ENCODE assay signal across 8 cellular contexts in genomic region chr3:157499342-157499963, GRCh38. TPM values are rescaled to one million over a fixed set of nuclear protein-coding genes. Genes with fewer than 3 reads are reported as not detected.
DNase-seq lines count a peak whose midpoint lies in the region; ATAC-seq and TF ChIP-seq lines count a peak whose summit lies in the region.

No MANE protein-coding gene starts in this region.

- POLR2A ChIA-PET in HEK293 (lab: Yijun Ruan, JAX) = interaction anchor here (0.9 to 1.2 kb wide), 3 partner anchors 62 to 339 kb away, joined by 3 to 4 read pairs (median 3); partner anchors contain the start of gene CCNL1

- H3K4me1 Mint-ChIP-seq in activated naive CD8-positive, alpha-beta T cell treated with anti-CD3 and anti-CD28 coated beads for 36 hours = peaks cover 4% of the 10 kb centered on the region

- no peak overlapping the region for H3K27ac Mint-ChIP-seq in activated naive CD8-positive, alpha-beta T cell treated with anti-CD3 and anti-CD28 coated beads for 36 hours

- H3K79me2 ChIP-seq in hepatocyte = no peaks in the 10 kb centered on the region

- H3K27me3 ChIP-seq in hepatocyte = no peaks in the 10 kb centered on the region

- no peaks in the 10 kb centered on the region for H3K9me3 Mint-ChIP-seq in activated naive CD8-positive, alpha-beta T cell treated with anti-CD3 and anti-CD28 coated beads for 36 hours

- no peaks in the 10 kb centered on the region for H4K20me1 ChIP-seq in hepatocyte (ENCODE audit: insufficient read depth, poor library complexity, severe bottlenecking)

- no peaks in the 10 kb centered on the region for H3K36me3 Mint-ChIP-seq in activated naive CD8-positive, alpha-beta T cell treated with anti-CD3 and anti-CD28 coated beads for 36 hours

- TF ChIP-seq CTCF in HEK293 (tag by site-specific recombination; IDR thresholded peaks at IDR 0.05) (no peak), hepatocyte (IDR thresholded peaks at IDR 0.05; ENCODE audit: poor library complexity) (no peak)

- 1% methylated on average over 24 of the region's 24 CpGs for WGBS in hepatocyte (ENCODE audit: low lambda C conversion rate, missing lambda C conversion rate)

- no peak for DNase-seq in activated naive CD8-positive, alpha-beta T cell treated with anti-CD3 and anti-CD28 coated beads for 36 hours
- DNase-seq in hepatocyte (ENCODE audit: low spot score) = peak; percentile 82
- DNase-seq in skeletal muscle cell (ENCODE audit: low read depth) = no peak
- DNase-seq in stimulated activated CD4-positive, alpha-beta T cell treated with anti-CD3 and anti-CD28 coated beads, Interleukin-12 subunit alpha, Interleukin-12 subunit beta, amount 100 ng/mL, for 4 hours = no peak
- no peak for DNase-seq in activated CD4-positive, alpha-beta T cell treated with anti-CD3 and anti-CD28 coated beads, Interleukin-2, amount 50 U/mL, for 4 hours

- H3K4me2 ChIP-seq in hepatocyte = peak overlapping the region; percentile 78

- H3K36me3 ChIP-seq in HEK293 (ENCODE audit: control insufficient read depth in 2 of 2, insufficient read depth in 1 of 2, low read length in 2 of 2) (no peaks in the 10 kb centered on the region), hepatocyte (replicated peaks; ENCODE audit: insufficient read depth, low read depth) (no peaks in the 10 kb centered on the region)

- no peaks in the 10 kb centered on the region for H3K9me2 ChIP-seq in hepatocyte (replicated peaks; ENCODE audit: insufficient read depth)

- peak overlapping the region; percentile 18 for H3K4me3 ChIP-seq in HEK293 (ENCODE audit: low read depth, low read length)
- peak overlapping the region; percentile 22 for H3K4me3 ChIP-seq in hepatocyte
- H3K4me3 ChIP-seq in skeletal muscle cell (ENCODE audit: low read depth, low read length) = peak overlapping the region; percentile 26

- peak overlapping the region; percentile 64 for H2AFZ ChIP-seq in hepatocyte

- H3K9me3 ChIP-seq in HEK293 (ENCODE audit: control insufficient read depth, insufficient read depth, low read depth, low read length) (no peaks in the 10 kb centered on the region), hepatocyte (ENCODE audit: low read depth) (no peaks in the 10 kb centered on the region)

- CTCF ChIA-PET in HEK293 (lab: Yijun Ruan, JAX) = interaction anchor here (0.8 to 2.1 kb wide), 4 partner anchors 73 to 295 kb away, joined by 3 to 6 read pairs (median 4); no protein-coding TSS in a partner anchor

- H3K27me3 Mint-ChIP-seq in activated naive CD8-positive, alpha-beta T cell treated with anti-CD3 and anti-CD28 coated beads for 36 hours = peaks cover 42% of the 10 kb centered on the region

- H3K4me3 Mint-ChIP-seq in activated naive CD8-positive, alpha-beta T cell treated with anti-CD3 and anti-CD28 coated beads for 36 hours = peak overlapping the region; percentile 33

- H3K4me1 ChIP-seq in HEK293 (ENCODE audit: control insufficient read depth, insufficient read depth, low read length) = no peaks in the 10 kb centered on the region
- H3K4me1 ChIP-seq in hepatocyte (ENCODE audit: insufficient read depth) = peaks cover 14% of the 10 kb centered on the region

- H3K27ac ChIP-seq in HEK293 (ENCODE audit: extremely low read depth, low read depth, low read length) (no peak overlapping the region; the same call in 1 of the 2 replicates), hepatocyte (peak overlapping the region; percentile 88)

- ATAC-seq in HG03460 (IDR thresholded peaks at IDR 0.05; ENCODE audit: unreplicated experiment) = no peak
- no peak for ATAC-seq in GM21529 (IDR thresholded peaks at IDR 0.05; ENCODE audit: unreplicated experiment)

TF ChIP-seq in HEK293, 187 proteins besides CTCF, POLR2A, EP300 and RAD21 (continues in another document):
- TF ChIP-seq ZNF335 (tag by site-specific recombination; conservative IDR thresholded peaks at IDR 0.05) (peak; percentile 69), ZNF354C (tag by site-specific recombination; IDR thresholded peaks at IDR 0.05; ENCODE audit: borderline replicate concordance, low read depth) (no peak), ZBTB17 (tag by site-specific recombination; IDR thresholded peaks at IDR 0.05) (peak; percentile 47; the same call in 1 of the 2 replicates), ZFP37 (tag by site-specific recombination; IDR thresholded peaks at IDR 0.05) (peak; percentile 76), ZNF660 (tag by site-specific recombination; IDR thresholded peaks at IDR 0.05) (peak; percentile 14; the same call in 1 of the 2 replicates), ZNF2 (tag by site-specific recombination; IDR thresholded peaks at IDR 0.05) (0 out of 2 replicates have a peak, but pooled peaks have one; percentile 19), PRDM1 (tag by site-specific recombination; IDR thresholded peaks at IDR 0.05) (peak; percentile 86), GLIS2 (tag by site-specific recombination; IDR thresholded peaks at IDR 0.05) (peak; percentile 35; the same call in 1 of the 2 replicates), PRDM10 (tag by site-specific recombination; IDR thresholded peaks at IDR 0.05) (0 out of 2 replicates have a peak, but pooled peaks have one; percentile 18), GLIS1 (tag by site-specific recombination; IDR thresholded peaks at IDR 0.05) (peak; percentile 78), ZBTB20 (tag by site-specific recombination; IDR thresholded peaks at IDR 0.05) (no peak), SP7 (tag by site-specific recombination; IDR thresholded peaks at IDR 0.05) (peak; percentile 33; the same call in 1 of the 2 replicates), ZNF394 (tag by site-specific recombination; IDR thresholded peaks at IDR 0.05; ENCODE audit: borderline replicate concordance) (peak; percentile 54; the same call in 1 of the 2 replicates)
- TF ChIP-seq, protein P1, sequence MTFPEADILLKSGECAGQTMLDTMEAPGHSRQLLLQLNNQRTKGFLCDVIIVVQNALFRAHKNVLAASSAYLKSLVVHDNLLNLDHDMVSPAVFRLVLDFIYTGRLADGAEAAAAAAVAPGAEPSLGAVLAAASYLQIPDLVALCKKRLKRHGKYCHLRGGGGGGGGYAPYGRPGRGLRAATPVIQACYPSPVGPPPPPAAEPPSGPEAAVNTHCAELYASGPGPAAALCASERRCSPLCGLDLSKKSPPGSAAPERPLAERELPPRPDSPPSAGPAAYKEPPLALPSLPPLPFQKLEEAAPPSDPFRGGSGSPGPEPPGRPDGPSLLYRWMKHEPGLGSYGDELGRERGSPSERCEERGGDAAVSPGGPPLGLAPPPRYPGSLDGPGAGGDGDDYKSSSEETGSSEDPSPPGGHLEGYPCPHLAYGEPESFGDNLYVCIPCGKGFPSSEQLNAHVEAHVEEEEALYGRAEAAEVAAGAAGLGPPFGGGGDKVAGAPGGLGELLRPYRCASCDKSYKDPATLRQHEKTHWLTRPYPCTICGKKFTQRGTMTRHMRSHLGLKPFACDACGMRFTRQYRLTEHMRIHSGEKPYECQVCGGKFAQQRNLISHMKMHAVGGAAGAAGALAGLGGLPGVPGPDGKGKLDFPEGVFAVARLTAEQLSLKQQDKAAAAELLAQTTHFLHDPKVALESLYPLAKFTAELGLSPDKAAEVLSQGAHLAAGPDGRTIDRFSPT (tag by site-specific recombination; IDR thresholded peaks at IDR 0.05) = peak; percentile 44; the same call in 1 of the 2 replicates
- TF ChIP-seq, protein P2, sequence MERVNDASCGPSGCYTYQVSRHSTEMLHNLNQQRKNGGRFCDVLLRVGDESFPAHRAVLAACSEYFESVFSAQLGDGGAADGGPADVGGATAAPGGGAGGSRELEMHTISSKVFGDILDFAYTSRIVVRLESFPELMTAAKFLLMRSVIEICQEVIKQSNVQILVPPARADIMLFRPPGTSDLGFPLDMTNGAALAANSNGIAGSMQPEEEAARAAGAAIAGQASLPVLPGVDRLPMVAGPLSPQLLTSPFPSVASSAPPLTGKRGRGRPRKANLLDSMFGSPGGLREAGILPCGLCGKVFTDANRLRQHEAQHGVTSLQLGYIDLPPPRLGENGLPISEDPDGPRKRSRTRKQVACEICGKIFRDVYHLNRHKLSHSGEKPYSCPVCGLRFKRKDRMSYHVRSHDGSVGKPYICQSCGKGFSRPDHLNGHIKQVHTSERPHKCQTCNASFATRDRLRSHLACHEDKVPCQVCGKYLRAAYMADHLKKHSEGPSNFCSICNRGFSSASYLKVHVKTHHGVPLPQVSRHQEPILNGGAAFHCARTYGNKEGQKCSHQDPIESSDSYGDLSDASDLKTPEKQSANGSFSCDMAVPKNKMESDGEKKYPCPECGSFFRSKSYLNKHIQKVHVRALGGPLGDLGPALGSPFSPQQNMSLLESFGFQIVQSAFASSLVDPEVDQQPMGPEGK (tag by site-specific recombination; IDR thresholded peaks at IDR 0.05) = 0 out of 2 replicates have a peak, but pooled peaks have one; percentile 18

RNA-seq across cellular contexts. Expression of gene VEPH1, which starts 3.8 kb away (rescaled TPM):
- total RNA-seq in activated naive CD8-positive, alpha-beta T cell treated with anti-CD3 and anti-CD28 coated beads for 36 hours = not detected
- 4.7 and 15.9 TPM in 2 replicates for total RNA-seq in hepatocyte
- 2.5 and 7.7 TPM in 2 replicates for polyA plus RNA-seq in hepatocyte
